In genomic region chr3:81760215-81760614, GRCh38 we compare ENCODE assay signal across 1 cellular context.
TF ChIP-seq lines count a peak whose summit lies in the region.

No MANE protein-coding gene starts in this region.

TF ChIP-seq in GM23338, 12 proteins besides CTCF, POLR2A, EP300 and RAD21 (continued from another document):
- no peak for TF ChIP-seq REST (IDR thresholded peaks at IDR 0.05; ENCODE audit: unreplicated experiment)
